ENCODE assay signal across 18 cellular contexts in the genomic region with DNA sequence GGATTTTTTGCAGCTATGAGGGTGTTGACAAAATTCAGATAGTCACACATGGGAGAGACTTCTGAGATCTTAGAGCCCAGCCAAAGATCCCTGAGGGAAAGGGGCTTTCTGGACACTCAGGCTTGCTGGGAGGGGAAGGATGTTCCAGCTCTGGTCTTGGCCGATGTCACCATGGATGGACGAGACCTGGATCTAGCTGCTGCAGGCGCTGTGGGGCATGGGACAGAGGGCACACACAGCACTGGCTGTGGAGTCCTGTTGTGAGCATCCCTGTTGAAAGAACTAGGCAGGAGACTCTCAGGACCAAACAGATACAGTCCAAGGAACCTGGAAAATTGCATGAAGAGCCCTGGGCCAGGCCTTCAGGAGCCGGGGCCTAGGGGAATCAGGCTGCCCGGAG.
"Had no signal": no experiment of that assay in that cellular context is flagged by ENCODE, and none has a peak within 500 bp of the region (broad histone marks: within the 10 kb centered on the region; RNA-seq: fewer than 3 reads in every experiment).

No MANE protein-coding gene starts in this region.

- H3K36me3 ChIP-seq: SJSA1 had no signal

- H3K27ac ChIP-seq: SJSA1, SK-N-MC had no signal

- DNase-seq: KBM-7, MV-4-11, NCI-H1048, NCI-H1105, NCI-H146, NCI-H1694 treated with DMSO at 0.1 percent for 48 hours, NCI-H1930, NCI-H2081, NCI-H2107, NCI-H2227 treated with DMSO at 0.1 percent for 48 hours, NCI-H524, NCI-H526 treated with DMSO at 0.1 percent for 48 hours, NCI-H748 treated with DMSO at 0.1 percent for 48 hours, Right ventricle myocardium superior, RPMI8226, SIG-M5 had no signal

- H3K4me1 ChIP-seq: SJSA1 had no signal

- H3K4me3 ChIP-seq: SJSA1, SK-N-MC had no signal
